8 cellular contexts compared by ENCODE assay signal in genomic region chr3:122513386-122514122, GRCh38. TPM values are rescaled to one million over a fixed set of nuclear protein-coding genes. Genes with fewer than 3 reads are reported as not detected.
DNase-seq lines count a peak whose midpoint lies in the region; ATAC-seq, FAIRE-seq and TF ChIP-seq lines count a peak whose summit lies in the region.

No MANE protein-coding gene starts in this region.

- H2AFZ ChIP-seq in keratinocyte (ENCODE audit: control insufficient read depth, low read length) = no peak overlapping the region

- TF ChIP-seq CTCF in keratinocyte (optimal IDR thresholded peaks at IDR 0.05 in 1 of 3, IDR thresholded peaks at IDR 0.05 in 1 of 3, conservative IDR thresholded peaks at IDR 0.05 in 1 of 3; ENCODE audit: extremely low read depth in 1 of 3, insufficient read depth in 2 of 3, low read length in 3 of 3) (no peak), testis (IDR thresholded peaks at IDR 0.05) (no peak)

- H3K9me1 ChIP-seq in keratinocyte (ENCODE audit: control insufficient read depth, extremely low read depth, insufficient read depth, low read length) = no peaks in the 10 kb centered on the region

- WGBS in testis, 2 donors = 6 to 9% methylated on average over 19 of the region's 19 CpGs

- peak; percentile 63 for FAIRE-seq in keratinocyte (lab: Jason Lieb, UNC)

- H3K27me3 ChIP-seq in keratinocyte (ENCODE audit: control insufficient read depth, extremely low read depth, insufficient read depth, low read length) = no peaks in the 10 kb centered on the region
- H3K27me3 ChIP-seq in testis = no peaks in the 10 kb centered on the region

- peaks cover 10% of the 10 kb centered on the region for H3K36me3 Mint-ChIP-seq in activated naive CD4-positive, alpha-beta T cell treated with anti-CD3 and anti-CD28 coated beads, Interleukin-2, amount 50 U/mL, for 24 hours
- peaks cover 26% of the 10 kb centered on the region for H3K36me3 Mint-ChIP-seq in activated T-helper 2 cell treated with anti-CD3 and anti-CD28 coated beads, Interferon-gamma antibody, Interleukin-2, Interleukin-4, amounts not matched to agents 10 μg/mL and 5 μg/mL and 100 μg/mL, durations not matched to agents 14 hours and 24 hours and 36 hours (ENCODE audit: low read depth)

- peaks cover 6% of the 10 kb centered on the region for H3K9me3 Mint-ChIP-seq in activated naive CD4-positive, alpha-beta T cell treated with anti-CD3 and anti-CD28 coated beads, Interleukin-2, amount 50 U/mL, for 24 hours
- H3K9me3 Mint-ChIP-seq in activated T-helper 2 cell treated with anti-CD3 and anti-CD28 coated beads, Interferon-gamma antibody, Interleukin-2, Interleukin-4, amounts not matched to agents 10 μg/mL and 5 μg/mL and 100 μg/mL, durations not matched to agents 14 hours and 24 hours and 36 hours = no peaks in the 10 kb centered on the region

- peaks cover 13% of the 10 kb centered on the region for H4K20me1 ChIP-seq in keratinocyte (ENCODE audit: control insufficient read depth, extremely low read depth, insufficient read depth, low read length)

- H3K36me3 ChIP-seq in keratinocyte (ENCODE audit: control insufficient read depth in 2 of 2, extremely low read depth in 1 of 2, insufficient read depth in 2 of 2, low read length in 2 of 2) (no peaks in the 10 kb centered on the region), testis (ENCODE audit: low read depth, missing control alignments) (no peaks in the 10 kb centered on the region)

- DNase-seq in activated naive CD4-positive, alpha-beta T cell (lab: John Stamatoyannopoulos, UW) = no peak
- DNase-seq in activated T-helper 2 cell treated with anti-CD3 and anti-CD28 coated beads, Interferon-gamma antibody, Interleukin-2, Interleukin-4, amounts not matched to agents 10 μg/mL and 5 μg/mL and 100 μg/mL, durations not matched to agents 14 hours and 24 hours and 36 hours (ENCODE audit: low spot score) = no peak
- no peak for DNase-seq in keratinocyte (ENCODE audit: low read depth, low spot score)
- DNase-seq in testis = no peak
- DNase-seq in activated effector memory CD4-positive, alpha-beta T cell treated with Interleukin-2 at 50 U/mL for 16 hours = no peak

- peak overlapping the region; percentile 65 to 88 (median 78) for H3K4me3 ChIP-seq in keratinocyte (ENCODE audit: control insufficient read depth in 2 of 3, extremely low read depth in 1 of 3, insufficient read depth in 2 of 3, low read depth in 1 of 3, low read length in 3 of 3)
- H3K4me3 ChIP-seq in testis = peak overlapping the region; percentile 87 to 91

- intact Hi-C loops in activated T-helper 2 cell treated with anti-CD3 and anti-CD28 coated beads, Interferon-gamma antibody, Interleukin-2, Interleukin-4, amounts not matched to agents 10 μg/mL and 5 μg/mL and 100 μg/mL, durations not matched to agents 14 hours and 24 hours and 36 hours (cut with micrococcal nuclease) = loop anchor here (1.0 to 10.0 kb wide), 5 partner anchors 21 to 769 kb away; partner anchors contain the start of genes GOLGB1 and WDR5B
- intact Hi-C loops in testis (cut with DNase I; ENCODE audit: low total_unique reads) = no loop called here

- peaks cover 55% of the 10 kb centered on the region for H3K79me2 ChIP-seq in keratinocyte (ENCODE audit: control insufficient read depth, insufficient read depth, low read length)

- H3K4me1 ChIP-seq in keratinocyte (ENCODE audit: control insufficient read depth, extremely low read depth, insufficient read depth, low read length) = peaks cover 13% of the 10 kb centered on the region
- H3K4me1 ChIP-seq in testis = peaks cover 6% of the 10 kb centered on the region

- H3K4me1 Mint-ChIP-seq in activated naive CD4-positive, alpha-beta T cell treated with anti-CD3 and anti-CD28 coated beads, Interleukin-2, amount 50 U/mL, for 24 hours = peaks cover 57% of the 10 kb centered on the region
- peaks cover 31% of the 10 kb centered on the region for H3K4me1 Mint-ChIP-seq in activated T-helper 2 cell treated with anti-CD3 and anti-CD28 coated beads, Interferon-gamma antibody, Interleukin-2, Interleukin-4, amounts not matched to agents 10 μg/mL and 5 μg/mL and 100 μg/mL, durations not matched to agents 14 hours and 24 hours and 36 hours (ENCODE audit: low read depth)

- peak overlapping the region; percentile 80 for H3K4me2 ChIP-seq in keratinocyte (ENCODE audit: control insufficient read depth, extremely low read depth, insufficient read depth, low read depth, low read length)

- dilution Hi-C loops in keratinocyte (cut with MboI; ENCODE audit: extremely low pct_ligation_motif_present, low sequenced_read_pairs) = no loop called here

- peak overlapping the region; percentile 91 for H3K4me3 Mint-ChIP-seq in activated naive CD4-positive, alpha-beta T cell treated with anti-CD3 and anti-CD28 coated beads, Interleukin-2, amount 50 U/mL, for 24 hours
- H3K4me3 Mint-ChIP-seq in activated T-helper 2 cell treated with anti-CD3 and anti-CD28 coated beads, Interferon-gamma antibody, Interleukin-2, Interleukin-4, amounts not matched to agents 10 μg/mL and 5 μg/mL and 100 μg/mL, durations not matched to agents 14 hours and 24 hours and 36 hours (ENCODE audit: low read depth) = peak overlapping the region; percentile 87

- H3K27me3 Mint-ChIP-seq in activated naive CD4-positive, alpha-beta T cell treated with anti-CD3 and anti-CD28 coated beads, Interleukin-2, amount 50 U/mL, for 24 hours = no peaks in the 10 kb centered on the region
- H3K27me3 Mint-ChIP-seq in activated T-helper 2 cell treated with anti-CD3 and anti-CD28 coated beads, Interferon-gamma antibody, Interleukin-2, Interleukin-4, amounts not matched to agents 10 μg/mL and 5 μg/mL and 100 μg/mL, durations not matched to agents 14 hours and 24 hours and 36 hours (ENCODE audit: low read depth) = peaks cover 2% of the 10 kb centered on the region

- H3K27ac ChIP-seq in keratinocyte (ENCODE audit: control insufficient read depth, insufficient read depth, low read length) (peak overlapping the region; percentile 85), testis (peak overlapping the region; percentile 97 to 98)

- H3K9me3 ChIP-seq in keratinocyte (ENCODE audit: control insufficient read depth, low read depth, low read length) = no peaks in the 10 kb centered on the region
- H3K9me3 ChIP-seq in testis = no peaks in the 10 kb centered on the region

- H3K27ac Mint-ChIP-seq in activated naive CD4-positive, alpha-beta T cell treated with anti-CD3 and anti-CD28 coated beads, Interleukin-2, amount 50 U/mL, for 24 hours = peak overlapping the region; percentile 95
- peak overlapping the region; percentile 90 for H3K27ac Mint-ChIP-seq in activated T-helper 2 cell treated with anti-CD3 and anti-CD28 coated beads, Interferon-gamma antibody, Interleukin-2, Interleukin-4, amounts not matched to agents 10 μg/mL and 5 μg/mL and 100 μg/mL, durations not matched to agents 14 hours and 24 hours and 36 hours

- no peak for TF ChIP-seq POLR2A in testis (IDR thresholded peaks at IDR 0.05)

- ATAC-seq in GM18502 (IDR thresholded peaks at IDR 0.05; ENCODE audit: poor library complexity, unreplicated experiment) (no peak), HG02870 (IDR thresholded peaks at IDR 0.05; ENCODE audit: unreplicated experiment) (no peak)

- peak overlapping the region; percentile 90 for H3K9ac ChIP-seq in keratinocyte (ENCODE audit: control insufficient read depth, extremely low read depth, insufficient read depth, low read length)

RNA-seq across cellular contexts. Expression of gene KPNA1, which starts 1.2 kb away (rescaled TPM):
- 67.5 and 70.5 TPM in 2 replicates for total RNA-seq in activated T-helper 2 cell treated with anti-CD3 and anti-CD28 coated beads, Interferon-gamma antibody, Interleukin-2, Interleukin-4, amounts not matched to agents 10 μg/mL and 5 μg/mL and 100 μg/mL, durations not matched to agents 14 hours and 24 hours and 36 hours
- polyA plus RNA-seq in keratinocyte (59.4 to 66.7 TPM (median 61.4 TPM) in 3 replicates), testis (ENCODE audit: insufficient read depth, low read depth, low replicate concordance) (88.2 TPM)
- polyA plus RNA-seq in keratinocyte (2011; ENCODE audit: low read depth) = 75.1 TPM
- 44.0 and 104 TPM in 2 replicates for polyA plus RNA-seq in keratinocyte (2011; cell fraction: cytosol; rRNA removed)
- polyA plus RNA-seq in keratinocyte (2011; cell fraction: nucleus; rRNA removed) = 81.2 and 84.6 TPM in 2 replicates
- 58.3 and 66.0 TPM in 2 replicates for polyA plus RNA-seq in keratinocyte (2012; ENCODE audit: low replicate concordance)
- polyA minus RNA-seq in keratinocyte = 77.6 to 91.5 TPM (median 80.5 TPM) in 3 replicates
- polyA minus RNA-seq in keratinocyte (2011; cell fraction: cytosol; rRNA and poly(A)+ RNA removed) = 38.6 TPM
- polyA minus RNA-seq in keratinocyte (2011; cell fraction: nucleus; rRNA and poly(A)+ RNA removed) = 32.2 and 71.0 TPM in 2 replicates
- total RNA-seq in testis = 10 to 100 TPM; 48.1 to 64.0 TPM

RNA-seq across cellular contexts. Expression of gene PARP9, which starts 50.5 kb away (rescaled TPM):
- total RNA-seq in activated T-helper 2 cell treated with anti-CD3 and anti-CD28 coated beads, Interferon-gamma antibody, Interleukin-2, Interleukin-4, amounts not matched to agents 10 μg/mL and 5 μg/mL and 100 μg/mL, durations not matched to agents 14 hours and 24 hours and 36 hours = 29.8 and 31.0 TPM in 2 replicates
- polyA plus RNA-seq in keratinocyte = 62.4 to 70.1 TPM (median 66.1 TPM) in 3 replicates
- polyA plus RNA-seq in keratinocyte (2011; ENCODE audit: low read depth) = 2.7 TPM
- polyA plus RNA-seq in keratinocyte (2011; cell fraction: cytosol; rRNA removed) = 28.5 and 52.4 TPM in 2 replicates
- polyA plus RNA-seq in keratinocyte (2011; cell fraction: nucleus; rRNA removed) = 60.1 and 75.9 TPM in 2 replicates
- polyA plus RNA-seq in keratinocyte (2012; ENCODE audit: low replicate concordance) = 2.9 and 42.0 TPM in 2 replicates
- 8.4 to 39.9 TPM (median 30.9 TPM) in 3 replicates for polyA minus RNA-seq in keratinocyte
- polyA minus RNA-seq in keratinocyte (2011; cell fraction: cytosol; rRNA and poly(A)+ RNA removed) = 14.0 TPM
- 18.3 and 39.2 TPM in 2 replicates for polyA minus RNA-seq in keratinocyte (2011; cell fraction: nucleus; rRNA and poly(A)+ RNA removed)
- total RNA-seq in testis = 10 to 100 TPM; 12.8 to 13.8 TPM
- 14.7 TPM for polyA plus RNA-seq in testis (ENCODE audit: insufficient read depth, low read depth, low replicate concordance)

RNA-seq across cellular contexts. Expression of gene DTX3L, which starts 50.6 kb away (rescaled TPM):
- 32.4 and 34.3 TPM in 2 replicates for total RNA-seq in activated T-helper 2 cell treated with anti-CD3 and anti-CD28 coated beads, Interferon-gamma antibody, Interleukin-2, Interleukin-4, amounts not matched to agents 10 μg/mL and 5 μg/mL and 100 μg/mL, durations not matched to agents 14 hours and 24 hours and 36 hours
- 7.2 to 19.6 TPM (median 13.6 TPM) in 3 replicates for polyA plus RNA-seq in keratinocyte
- 4.5 TPM for polyA plus RNA-seq in keratinocyte (2011; ENCODE audit: low read depth)
- polyA plus RNA-seq in keratinocyte (2011; cell fraction: cytosol; rRNA removed) = 9.1 and 14.4 TPM in 2 replicates
- polyA plus RNA-seq in keratinocyte (2011; cell fraction: nucleus; rRNA removed) = 15.8 and 16.3 TPM in 2 replicates
- polyA plus RNA-seq in keratinocyte (2012; ENCODE audit: low replicate concordance) = 2.7 and 24.1 TPM in 2 replicates
- polyA minus RNA-seq in keratinocyte = 8.6 to 20.1 TPM (median 18.8 TPM) in 3 replicates
- 12.5 TPM for polyA minus RNA-seq in keratinocyte (2011; cell fraction: cytosol; rRNA and poly(A)+ RNA removed)
- polyA minus RNA-seq in keratinocyte (2011; cell fraction: nucleus; rRNA and poly(A)+ RNA removed) = 10.4 and 21.8 TPM in 2 replicates
- total RNA-seq in testis = 1 to 10 TPM; 8.3 to 8.7 TPM
- polyA plus RNA-seq in testis (ENCODE audit: insufficient read depth, low read depth, low replicate concordance) = 8.5 TPM
